In genomic region chr6:170490259-170490658, GRCh38 we compare ENCODE assay signal across 24 cellular contexts.
A peak's percentile ranks its signal among the peaks of the same experiment; 100 is the strongest.
DNase-seq lines count a peak whose midpoint lies in the region; ATAC-seq, FAIRE-seq and TF ChIP-seq lines count a peak whose summit lies in the region.
"Had no signal": no experiment of that assay in that cellular context is flagged by ENCODE, and none has a peak within 500 bp of the region (broad histone marks: within the 10 kb centered on the region; RNA-seq: fewer than 3 reads in every experiment).

No MANE protein-coding gene starts in this region.

- CTCF ChIA-PET in HepG2 (lab: Yijun Ruan, JAX; ENCODE audit: low intra/inter-chr PET ratio, low total read pairs): no interaction called here
- CTCF ChIA-PET in GM12878 (lab: Yijun Ruan, JAX): no interaction called here

- TF ChIP-seq RAD21 in HepG2 (CRISPR knock-in tag; IDR thresholded peaks at IDR 0.05) (no peak), GM12878 (IDR thresholded peaks at IDR 0.05; ENCODE audit: insufficient read depth, low read depth, low read length) (no peak)

- no peak overlapping the region for H3K9ac ChIP-seq in HepG2 (ENCODE audit: insufficient read depth, low read depth, low read length)
- no peak overlapping the region for H3K9ac ChIP-seq in GM12878 (ENCODE audit: control insufficient read depth, insufficient read depth, low read length)
- H3K9ac ChIP-seq: BLaER1 had no signal

- H3K4me1 ChIP-seq in HepG2 (ENCODE audit: insufficient read depth, low read length): no peaks in the 10 kb centered on the region
- no peaks in the 10 kb centered on the region for H3K4me1 ChIP-seq in right lobe of liver
- H3K4me1 ChIP-seq in GM12878 (ENCODE audit: control insufficient read depth, insufficient read depth, low read length): no peaks in the 10 kb centered on the region
- H3K4me1 ChIP-seq: BE2C, BLaER1, Caco-2 had no signal

- BruUV-seq in HepG2 (replicated peaks; lab: Mats Ljungman, UMichigan) (no TSS peak), GM12878 (replicated peaks; lab: Mats Ljungman, UMichigan) (no TSS peak)

- RAD21 ChIA-PET in GM12878 (lab: Charles Lee; ENCODE audit: unreplicated experiment): interaction anchor here (1.0 kb wide), 1 partner anchor 14 kb away, joined by 3 read pairs; no protein-coding TSS in a partner anchor

- no peaks in the 10 kb centered on the region for H3K9me3 ChIP-seq in HepG2 (ENCODE audit: low read length)
- no peaks in the 10 kb centered on the region for H3K9me3 ChIP-seq in right lobe of liver
- H3K9me3 ChIP-seq in GM12878 (replicated peaks; ENCODE audit: control insufficient read depth, insufficient read depth, low read length): no peaks in the 10 kb centered on the region; the same call in 2 of the 3 replicates
- H3K9me3 ChIP-seq: BE2C, BLaER1, Caco-2 had no signal

- SMC1A ChIA-PET in GM12878 (lab: Charles Lee; ENCODE audit: uncharacterized antibody, unreplicated experiment): interaction anchor here (0.8 kb wide), 1 partner anchor 17 kb away, joined by 3 read pairs; no protein-coding TSS in a partner anchor

- no peak for TF ChIP-seq EP300 in HepG2 (IDR thresholded peaks at IDR 0.05; ENCODE audit: low read depth in 2 of 2, low read length in 2 of 2)
- no peak for TF ChIP-seq EP300 in HepG2 (CRISPR knock-in tag; IDR thresholded peaks at IDR 0.05; ENCODE audit: borderline replicate concordance)
- no peak for TF ChIP-seq EP300 in GM12878 (IDR thresholded peaks at IDR 0.05; ENCODE audit: borderline replicate concordance in 1 of 2, control insufficient read depth in 1 of 2, low read depth in 2 of 2, low read length in 2 of 2)

- POLR2A ChIA-PET in HepG2 (lab: Yijun Ruan, JAX) (no interaction called here), GM12878 (lab: Charles Lee) (no interaction called here)

- H3K36me3 ChIP-seq in HepG2 (replicated peaks in 1 of 2; ENCODE audit: control insufficient read depth in 1 of 2, insufficient read depth in 2 of 2, low read length in 2 of 2) (no peaks in the 10 kb centered on the region), right lobe of liver (no peaks in the 10 kb centered on the region), GM12878 (ENCODE audit: control insufficient read depth in 2 of 2, insufficient read depth in 2 of 2, low read length in 1 of 2) (no peaks in the 10 kb centered on the region)
- H3K36me3 ChIP-seq: BE2C, BLaER1 had no signal

- H4K20me1 ChIP-seq in HepG2 (ENCODE audit: insufficient read depth, low read length) (no peaks in the 10 kb centered on the region), GM12878 (ENCODE audit: control insufficient read depth, insufficient read depth) (no peaks in the 10 kb centered on the region)
- H4K20me1 ChIP-seq: BLaER1 had no signal

- H3K79me2 ChIP-seq in HepG2 (ENCODE audit: insufficient read depth, low read length) (no peaks in the 10 kb centered on the region), GM12878 (ENCODE audit: control insufficient read depth, insufficient read depth, low read length) (no peaks in the 10 kb centered on the region)

- ATAC-seq in HepG2 (no peak), right lobe of liver (no peak), GM12878 (no peak), GM18502 (IDR thresholded peaks at IDR 0.05; ENCODE audit: poor library complexity, unreplicated experiment) (no peak), HG03095 (IDR thresholded peaks at IDR 0.05; ENCODE audit: unreplicated experiment) (no peak)

- H2AFZ ChIP-seq in HepG2 (ENCODE audit: low read length) (no peak overlapping the region), GM12878 (ENCODE audit: control insufficient read depth, low read depth, low read length) (no peak overlapping the region)

- no peak overlapping the region for H3K27ac ChIP-seq in HepG2 (ENCODE audit: extremely low read length, insufficient read depth, low read length)
- no peak overlapping the region for H3K27ac ChIP-seq in right lobe of liver
- no peak overlapping the region for H3K27ac ChIP-seq in GM12878 (ENCODE audit: control insufficient read depth, insufficient read depth)
- H3K27ac ChIP-seq: BLaER1 had no signal

- H3K4me2 ChIP-seq in HepG2 (ENCODE audit: low read depth, low read length) (no peak overlapping the region), GM12878 (ENCODE audit: control insufficient read depth, insufficient read depth) (no peak overlapping the region)
- H3K4me2 ChIP-seq: BLaER1 had no signal

- H3K27me3 ChIP-seq in HepG2 (ENCODE audit: control insufficient read depth in 1 of 2, insufficient read depth in 2 of 2, low read length in 2 of 2) (peaks cover 2 to 26% of the 10 kb centered on the region in 2 experiments; a peak in 4 of 5 replicates), right lobe of liver (no peaks in the 10 kb centered on the region), GM12878 (replicated peaks in 1 of 2; ENCODE audit: control insufficient read depth in 2 of 2, insufficient read depth in 2 of 2, low read length in 1 of 2) (no peaks in the 10 kb centered on the region)
- H3K27me3 ChIP-seq: BLaER1 had no signal

- TF ChIP-seq POLR2A in HepG2 (IDR thresholded peaks at IDR 0.05; ENCODE audit: insufficient read depth in 1 of 2, low read depth in 2 of 2, low read length in 2 of 2): no peak
- TF ChIP-seq POLR2A in right lobe of liver (IDR thresholded peaks at IDR 0.05): no peak
- TF ChIP-seq POLR2A in GM12878 (IDR thresholded peaks at IDR 0.05; ENCODE audit: low read depth, low read length): no peak

- DNase-seq in HepG2 (ENCODE audit: low spot score) (no peak), right lobe of liver (no peak), GM12878 (ENCODE audit: low read depth, low spot score) (no peak), mesenteric fat pad (ENCODE audit: low spot score) (peak; percentile 67), activated gamma-delta T cell (lab: John Stamatoyannopoulos, UW) (no peak)
- DNase-seq: 8988T; ACHN; BE2C; C1 segment of cervical spinal cord; Caco-2; Calu3; CD4-positive, alpha-beta memory T cell; CD4-positive, CD25-positive, alpha-beta regulatory T cell; CD8-positive, alpha-beta memory T cell; DMS79 treated with DMSO at 0.1 percent for 48 hours; GF-D8 had no signal

- FAIRE-seq in HepG2 (lab: Jason Lieb, UNC) (no peak), GM12878 (lab: Jason Lieb, UNC) (no peak)
- FAIRE-seq: A204.1, D721Med, G401.6, GM12892, GM19239 had no signal

- TF ChIP-seq CTCF in HepG2 (CRISPR knock-in tag; IDR thresholded peaks at IDR 0.05): no peak
- TF ChIP-seq CTCF in right lobe of liver (IDR thresholded peaks at IDR 0.05): no peak
- TF ChIP-seq CTCF in GM12878 (IDR thresholded peaks at IDR 0.05 in 2 of 3, conservative IDR thresholded peaks at IDR 0.05 in 1 of 3; ENCODE audit: control insufficient read depth in 2 of 3, extremely low read depth in 1 of 3, insufficient read depth in 1 of 3, low read depth in 3 of 3, low read length in 3 of 3): no peak

- in situ Hi-C loops in HepG2 (cut with HindIII; ENCODE audit: extremely low pct_ligation_motif_present, low pct_unique_long_range_greater_than_20kb): no loop called here
- in situ Hi-C loops in GM12878 (cut with MboI): no loop called here

- intact Hi-C loops in HepG2 (cut with micrococcal nuclease; ENCODE audit: unreplicated experiment): no loop called here
- intact Hi-C loops in right lobe of liver (cut with DNase I): no loop called here
- intact Hi-C loops in GM12878 (cut with micrococcal nuclease; ENCODE audit: unreplicated experiment): no loop called here

- 4% methylated on average over 4 of the region's 4 CpGs for WGBS in HepG2 (ENCODE audit: low lambda C conversion rate)
- WGBS in right lobe of liver (ENCODE audit: insufficient coverage, low coverage, low lambda C conversion rate, missing lambda C conversion rate): 62% methylated on average over 3 of the region's 4 CpGs
- WGBS in GM12878 (ENCODE audit: insufficient coverage, insufficient replicate concordance, low lambda C conversion rate, missing lambda C conversion rate): 0% methylated on average over 4 of the region's 4 CpGs

- H3K4me3 ChIP-seq in HepG2 (replicated peaks in 1 of 3; ENCODE audit: insufficient read depth in 1 of 3, low read depth in 2 of 3, low read length in 3 of 3) (no peak overlapping the region), right lobe of liver (no peak overlapping the region), GM12878 (no peak overlapping the region)
- H3K4me3 ChIP-seq: BLaER1 had no signal

TF ChIP-seq in HepG2, 621 proteins besides CTCF, POLR2A, EP300 and RAD21 (continues in another document):
- TF ChIP-seq RXRB (CRISPR knock-in tag; IDR thresholded peaks at IDR 0.05; ENCODE audit: borderline replicate concordance): no peak
- TF ChIP-seq NFE2L2 (IDR thresholded peaks at IDR 0.05; ENCODE audit: low read length): no peak
- TF ChIP-seq NR2C2 (CRISPR knock-in tag; IDR thresholded peaks at IDR 0.05; ENCODE audit: borderline replicate concordance): no peak
- TF ChIP-seq NR2F6 (IDR thresholded peaks at IDR 0.05): 0 out of 2 replicates have a peak, but pooled peaks have one; percentile 16
- TF ChIP-seq NR2F6 (CRISPR knock-in tag; IDR thresholded peaks at IDR 0.05): no peak

TF ChIP-seq in GM12878, 131 proteins besides CTCF, POLR2A, EP300 and RAD21 (continues in another document):
- TF ChIP-seq PKNOX1 (IDR thresholded peaks at IDR 0.05) (peak; percentile 69), CBX3 (IDR thresholded peaks at IDR 0.05; ENCODE audit: borderline replicate concordance, low read depth) (no peak), NR2F1 (conservative IDR thresholded peaks at IDR 0.05) (peak; percentile 42; the same call in 1 of the 2 replicates), BCL11A (IDR thresholded peaks at IDR 0.05; ENCODE audit: low read depth, low read length) (no peak), TARDBP (IDR thresholded peaks at IDR 0.05; ENCODE audit: borderline replicate concordance) (no peak), DPF2 (IDR thresholded peaks at IDR 0.05) (no peak)

Comparison
In these comparisons a context has a peak if more than half of its experiments do, and no peak if none do; other contexts are left out.
1. Of the 75 proteins assayed by ChIP-seq in both HepG2 and GM12878: peak only in HepG2: none; only in GM12878: NR2F1; in both: none; in neither: 74.